In genomic region chr14:75041613-75042012, GRCh38 we compare ENCODE assay signal across 10 cellular contexts. TPM values are rescaled to one million over a fixed set of nuclear protein-coding genes. Genes with fewer than 3 reads are reported as not detected.
DNase-seq lines count a peak whose midpoint lies in the region; FAIRE-seq and TF ChIP-seq lines count a peak whose summit lies in the region.
"Had no signal": no experiment of that assay in that cellular context is flagged by ENCODE, and none has a peak within 500 bp of the region (broad histone marks: within the 10 kb centered on the region; RNA-seq: fewer than 3 reads in every experiment).

No MANE protein-coding gene starts in this region.

- H3K4me1 ChIP-seq in ACC112 (ENCODE audit: control insufficient read depth, insufficient read depth, low read length, unreplicated experiment) (peaks cover 40% of the 10 kb centered on the region), kidney (ENCODE audit: control insufficient read depth in 1 of 2, insufficient read depth in 1 of 2, low read depth in 1 of 2, low read length in 2 of 2) (peaks cover 6 to 22% of the 10 kb centered on the region in 2 donors)

- peaks cover 18% of the 10 kb centered on the region for H3K36me3 ChIP-seq in ACC112 (ENCODE audit: insufficient read depth, low read length)
- H3K36me3 ChIP-seq in kidney (ENCODE audit: control insufficient read depth in 1 of 2, insufficient read depth in 2 of 2, low read length in 2 of 2) = peaks cover 2 to 9% of the 10 kb centered on the region in 2 donors

- TF ChIP-seq CTCF in RWPE1 (conservative IDR thresholded peaks at IDR 0.05; ENCODE audit: low read depth) (no peak), kidney (IDR thresholded peaks at IDR 0.05; ENCODE audit: borderline replicate concordance, extremely low read depth, insufficient read depth) (no peak)

- DNase-seq in RWPE1 (ENCODE audit: low spot score) (peak; percentile 27), kidney (no peak), GM19240 (ENCODE audit: insufficient read length, low spot score) (no peak), T-helper 9 cell (no peak)
- no peak for DNase-seq in activated CD4-positive, CD25-positive, alpha-beta regulatory T cell treated with anti-CD3 and anti-CD28 coated beads, Interleukin-2, amount 50 U/mL, for 72 hours
- DNase-seq: KBM-7, NCI-H526 treated with DMSO at 0.1 percent for 48 hours had no signal

- POLR2A ChIA-PET in RWPE1 (lab: Yijun Ruan, JAX; ENCODE audit: low non-redundant PET) = no interaction called here

- FAIRE-seq in kidney (lab: Jason Lieb, UNC) = no peak
- FAIRE-seq: D721Med had no signal

- CTCF ChIA-PET in RWPE1 (lab: Yijun Ruan, JAX) = interaction anchor here (0.7 kb wide), 1 partner anchor 134 kb away, joined by 3 read pairs; no protein-coding TSS in a partner anchor

- H3K79me2 ChIP-seq in ACC112 (ENCODE audit: control insufficient read depth, insufficient read depth, low read length, unreplicated experiment) = peaks cover 32% of the 10 kb centered on the region

- no peak overlapping the region for H3K4me3 ChIP-seq in ACC112 (ENCODE audit: low read depth, low read length)
- peak overlapping the region in 1 of 2 donors; percentile 7 for H3K4me3 ChIP-seq in kidney (ENCODE audit: low read length in 2 of 2)
- H3K4me3 ChIP-seq: SJSA1 had no signal

- intact Hi-C loops in kidney (cut with DNase I) = no loop called here

- H3K9me3 ChIP-seq in kidney (ENCODE audit: control insufficient read depth in 1 of 2, low read length in 2 of 2) = no peaks in the 10 kb centered on the region
- H3K9me3 ChIP-seq: SJSA1 had no signal

- H3K27ac ChIP-seq in ACC112 (ENCODE audit: low read depth, low read length) (peak overlapping the region; percentile 5; the same call in 1 of the 2 replicates), RWPE1 (no peak overlapping the region), kidney (ENCODE audit: low read depth in 2 of 2, low read length in 2 of 2) (peak overlapping the region; percentile 61 to 71)
- H3K27ac ChIP-seq: SJSA1 had no signal

- no peak overlapping the region for H2AFZ ChIP-seq in ACC112 (ENCODE audit: low read length, unreplicated experiment)

- H3K27me3 ChIP-seq in ACC112 (ENCODE audit: insufficient read depth, low read length) = no peaks in the 10 kb centered on the region
- H3K27me3 ChIP-seq: SJSA1 had no signal

- no peak overlapping the region for H3K9ac ChIP-seq in kidney (ENCODE audit: low read length in 2 of 2)

RNA-seq across cellular contexts. Expression of gene MLH3, which starts 9.7 kb away (rescaled TPM):
- total RNA-seq in kidney = 31.2 TPM
- polyA plus RNA-seq in kidney (ENCODE audit: insufficient read depth, low read depth, low replicate concordance) = 21.7 TPM

RNA-seq across cellular contexts. Expression of gene ACYP1, which starts 22.2 kb away (rescaled TPM):
- total RNA-seq in kidney = 20.6 TPM
- 16.8 TPM for polyA plus RNA-seq in kidney (ENCODE audit: insufficient read depth, low read depth, low replicate concordance)

RNA-seq across cellular contexts. Expression of gene ZC2HC1C, which starts 27.8 kb away (rescaled TPM):
- total RNA-seq in kidney = 6.7 TPM
- 11.9 TPM for polyA plus RNA-seq in kidney (ENCODE audit: insufficient read depth, low read depth, low replicate concordance)

RNA-seq across cellular contexts. Expression of gene EIF2B2, which starts 38.9 kb away (rescaled TPM):
- total RNA-seq in kidney = 44.0 TPM
- 60.6 TPM for polyA plus RNA-seq in kidney (ENCODE audit: insufficient read depth, low read depth, low replicate concordance)
